In genomic region chr1:45010855-45011811, GRCh38 we compare ENCODE assay signal across 8 cellular contexts. TPM values are rescaled to one million over a fixed set of nuclear protein-coding genes. Genes with fewer than 3 reads are reported as not detected.
A peak's percentile ranks its signal among the peaks of the same experiment; 100 is the strongest.
DNase-seq lines count a peak whose midpoint lies in the region; ATAC-seq lines count a peak whose summit lies in the region.

Gene HECTD3 (minus strand): TSS chr1:45011324. CDS start chr1:45011257, 67 bp downstream.

- H3K27me3 ChIP-seq in endocrine pancreas (ENCODE audit: control insufficient read depth, insufficient read depth, low read length), result no peaks in the 10 kb centered on the region
- no peaks in the 10 kb centered on the region for H3K27me3 ChIP-seq in mesendoderm (ENCODE audit: insufficient read depth, low read length, poor library complexity)

- H3K4me2 ChIP-seq in mesendoderm (ENCODE audit: low read length), result peak within 1 kb of the TSS; percentile 88

- H3K9me3 ChIP-seq in endocrine pancreas (ENCODE audit: control insufficient read depth, low read length), result no peaks in the 10 kb centered on the region

- peaks cover 16% of the 10 kb centered on the region for H3K79me1 ChIP-seq in mesendoderm (ENCODE audit: low read length)

- H3K36me3 ChIP-seq in endocrine pancreas (ENCODE audit: control insufficient read depth, insufficient read depth, low read length) (no peaks in the 10 kb centered on the region), mesendoderm (ENCODE audit: control insufficient read depth, insufficient read depth, low read length) (peaks cover 3% of the 10 kb centered on the region)

- H3K4me3 ChIP-seq in endocrine pancreas (ENCODE audit: control insufficient read depth, insufficient read depth, low read length) (peak within 1 kb of the TSS; percentile 75), mesendoderm (ENCODE audit: low read length) (peak within 1 kb of the TSS; percentile 80)

- ATAC-seq in GM19463 (IDR thresholded peaks at IDR 0.05; ENCODE audit: unreplicated experiment), result peak; percentile 80

- no peak within 1 kb of the TSS for H3K4ac ChIP-seq in mesendoderm (ENCODE audit: low read depth, low read length)

- no peak within 1 kb of the TSS for H4K5ac ChIP-seq in mesendoderm (ENCODE audit: low read length)

- no peak within 1 kb of the TSS for H2AK5ac ChIP-seq in mesendoderm (ENCODE audit: low read length)

- H2BK120ac ChIP-seq in mesendoderm (ENCODE audit: low read depth, low read length), result no peak within 1 kb of the TSS

- H3K79me2 ChIP-seq in mesendoderm (ENCODE audit: control insufficient read depth, insufficient read depth, low read length), result peaks cover 8% of the 10 kb centered on the region

- peak within 1 kb of the TSS; percentile 5 for H3K18ac ChIP-seq in mesendoderm (ENCODE audit: low read length)

- DNase-seq in CMK (ENCODE audit: low read depth), result peak; percentile 79
- peak; percentile 39 for DNase-seq in HS-5 (ENCODE audit: low read depth)
- DNase-seq in NOMO-1 treated with DMSO at 0.1 percent for 48 hours (lab: John Stamatoyannopoulos, UW; ENCODE audit: unreplicated experiment), result peak; percentile 74
- DNase-seq in activated CD8-positive, alpha-beta memory T cell treated with anti-CD3 and anti-CD28 coated beads for 48 hours (ENCODE audit: low read depth in 2 of 3, low spot score in 2 of 3), result peak in 2 of 3 experiments; percentile 48 to 50
- DNase-seq in mesendoderm, result peak; percentile 72
- DNase-seq in stimulated activated CD8-positive, alpha-beta memory T cell treated with anti-CD3 and anti-CD28 coated beads, Interleukin-15, amount 100 ng/mL, for 1 hour (ENCODE audit: low read depth), result peak; percentile 44

- H3K9ac ChIP-seq in endocrine pancreas (ENCODE audit: control insufficient read depth, insufficient read depth, low read length) (peak within 1 kb of the TSS; percentile 74), mesendoderm (ENCODE audit: low read length) (peak within 1 kb of the TSS; percentile 82)

- H3K4me1 ChIP-seq in endocrine pancreas (ENCODE audit: control insufficient read depth, insufficient read depth, low read length) (no peaks in the 10 kb centered on the region), mesendoderm (ENCODE audit: control insufficient read depth, low read depth, low read length) (peaks cover 7% of the 10 kb centered on the region)

- H2BK5ac ChIP-seq in mesendoderm (ENCODE audit: low read length), result no peak within 1 kb of the TSS

- H3K23ac ChIP-seq in mesendoderm (ENCODE audit: low read length), result no peak within 1 kb of the TSS

- H4K8ac ChIP-seq in mesendoderm (ENCODE audit: low read depth, low read length), result no peak within 1 kb of the TSS

- peak within 1 kb of the TSS; percentile 87 for H3K56ac ChIP-seq in mesendoderm (ENCODE audit: low read length)

- H2BK15ac ChIP-seq in mesendoderm (replicated peaks; ENCODE audit: low read depth), result no peak within 1 kb of the TSS

- WGBS in mesendoderm (ENCODE audit: extremely low coverage, insufficient coverage, low lambda C conversion rate), result no CpG with 5 or more reads among the region's 62 CpGs

- H3K27ac ChIP-seq in mesendoderm (ENCODE audit: low read depth, low read length), result peak within 1 kb of the TSS; percentile 81

RNA-seq across cellular contexts. Expression of gene HECTD3, which starts in this region (rescaled TPM):
- 29.5 TPM for polyA plus RNA-seq in mesendoderm (2013, experiment 1 of 2)
- 29.1 TPM for polyA plus RNA-seq in mesendoderm (2013, experiment 2 of 2)

Comparison
In these comparisons a context has a peak if more than half of its experiments do, and no peak if none do; other contexts are left out.
1. Peak in every context shown above with its lines: DNase-seq, ATAC-seq, H3K4me3 ChIP-seq and H3K27ac ChIP-seq.